Comparison of ENCODE assay signal across 9 cellular contexts in genomic region chr12:122983789-122984515, GRCh38. TPM values are rescaled to one million over a fixed set of nuclear protein-coding genes. Genes with fewer than 3 reads are reported as not detected.
A peak's percentile ranks its signal among the peaks of the same experiment; 100 is the strongest.
DNase-seq lines count a peak whose midpoint lies in the region; ATAC-seq, FAIRE-seq and TF ChIP-seq lines count a peak whose summit lies in the region.
"Had no signal": no experiment of that assay in that cellular context is flagged by ENCODE, and none has a peak within 500 bp of the region (broad histone marks: within the 10 kb centered on the region; RNA-seq: fewer than 3 reads in every experiment).

No MANE protein-coding gene starts in this region.

- POLR2A ChIA-PET in K562 (lab: Yijun Ruan, JAX) = interaction anchor here (0.7 to 4.0 kb wide), 8 partner anchors 8 to 248 kb away, joined by 3 to 22 read pairs (median 4); partner anchors contain the start of genes ABCB9, MPHOSPH9 and OGFOD2
- POLR2A ChIA-PET in Caco-2 (lab: Charles Lee) = no interaction called here

- peaks cover 33 to 98% of the 10 kb centered on the region in 2 experiments for H3K4me1 ChIP-seq in K562 (replicated peaks in 1 of 2; ENCODE audit: control insufficient read depth in 2 of 2, insufficient read depth in 2 of 2, low read length in 2 of 2)
- H3K4me1 ChIP-seq in mucosa of stomach (ENCODE audit: control insufficient read depth, insufficient read depth, low read length) = peaks cover 44% of the 10 kb centered on the region
- peaks cover 6% of the 10 kb centered on the region; the same call in 1 of the 2 replicates for H3K4me1 ChIP-seq in Caco-2

- no peak overlapping the region for H3K4me2 ChIP-seq in K562 (ENCODE audit: insufficient read depth, low read length)

- peak; percentile 15 for ATAC-seq in K562

- no peak for TF ChIP-seq RAD21 in K562 (CRISPR knock-in tag; conservative IDR thresholded peaks at IDR 0.05 in 1 of 2, IDR thresholded peaks at IDR 0.05 in 1 of 2)

- in situ Hi-C loops in K562 (cut with MboI) = no loop called here

- no peak overlapping the region for H2AFZ ChIP-seq in K562 (ENCODE audit: low read depth, low read length)

- peak; percentile 65 for FAIRE-seq in K562 (lab: Jason Lieb, UNC)

- CTCF ChIA-PET in activated naive CD4-positive, alpha-beta T cell treated with anti-CD3 and anti-CD28 coated beads for 36 hours (lab: Charles Lee) = no interaction called here
- CTCF ChIA-PET in K562 (lab: Yijun Ruan, JAX; ENCODE audit: low intra/inter-chr PET ratio) = no interaction called here
- CTCF ChIA-PET in Caco-2 (lab: Charles Lee) = no interaction called here

- peak overlapping the region; percentile 46 for H3K27ac Mint-ChIP-seq in activated naive CD4-positive, alpha-beta T cell treated with anti-CD3 and anti-CD28 coated beads for 36 hours
- peak overlapping the region; percentile 50 for H3K27ac Mint-ChIP-seq in type B pancreatic cell
- no peak overlapping the region for H3K27ac Mint-ChIP-seq in Caco-2 (ENCODE audit: unreplicated experiment)

- TF ChIP-seq POLR2A in K562 (conservative IDR thresholded peaks at IDR 0.05) = no peak

- DNase-seq in activated naive CD4-positive, alpha-beta T cell treated with anti-CD3 and anti-CD28 coated beads for 36 hours = no peak
- DNase-seq in activated naive CD4-positive, alpha-beta T cell (lab: John Stamatoyannopoulos, UW) = no peak
- DNase-seq in K562 (ENCODE audit: extremely low read depth in 1 of 4, low spot score in 3 of 4) = peak in 3 of 4 experiments; percentile 42 to 50 (median 49)
- no peak for DNase-seq in type B pancreatic cell (ENCODE audit: extremely low spot score, unreplicated experiment)
- DNase-seq in Caco-2 = no peak
- no peak for DNase-seq in DMS153 treated with DMSO at 0.1 percent for 48 hours (lab: John Stamatoyannopoulos, UW; ENCODE audit: unreplicated experiment)
- DNase-seq in stimulated activated CD4-positive, alpha-beta T cell treated with anti-CD3 and anti-CD28 coated beads, Interleukin-12 subunit alpha, Interleukin-12 subunit beta, amount 100 ng/mL, for 4 hours = no peak
- DNase-seq: NCI-H510A had no signal

- H3K27me3 ChIP-seq in K562 (ENCODE audit: control insufficient read depth in 2 of 2, insufficient read depth in 2 of 2, low read length in 2 of 2) (no peaks in the 10 kb centered on the region), mucosa of stomach (ENCODE audit: control insufficient read depth, insufficient read depth, low read length) (no peaks in the 10 kb centered on the region), Caco-2 (replicated peaks; ENCODE audit: control insufficient read depth, insufficient read depth, low read length) (no peaks in the 10 kb centered on the region)

- no peaks in the 10 kb centered on the region for H3K27me3 Mint-ChIP-seq in activated naive CD4-positive, alpha-beta T cell treated with anti-CD3 and anti-CD28 coated beads for 36 hours (ENCODE audit: low read depth)
- no peaks in the 10 kb centered on the region for H3K27me3 Mint-ChIP-seq in type B pancreatic cell
- no peaks in the 10 kb centered on the region for H3K27me3 Mint-ChIP-seq in Caco-2 (ENCODE audit: insufficient read depth, unreplicated experiment)

- no peak for TF ChIP-seq CTCF in K562 (IDR thresholded peaks at IDR 0.05 in 2 of 3, conservative IDR thresholded peaks at IDR 0.05 in 1 of 3; ENCODE audit: insufficient read depth in 2 of 3, low read depth in 1 of 3, low read length in 3 of 3)
- no peak for TF ChIP-seq CTCF in type B pancreatic cell (conservative IDR thresholded peaks at IDR 0.05)
- no peak for TF ChIP-seq CTCF in Caco-2 (IDR thresholded peaks at IDR 0.05; ENCODE audit: insufficient read depth in 1 of 2, low read depth in 1 of 2, low read length in 1 of 2, severe bottlenecking in 1 of 2, unreplicated experiment in 1 of 2)

- H3K79me2 ChIP-seq in K562 (ENCODE audit: control insufficient read depth, insufficient read depth, low read length) = peaks cover 30% of the 10 kb centered on the region

- TF ChIP-seq EP300 in K562 (IDR thresholded peaks at IDR 0.05; ENCODE audit: low read length) = no peak

- no peaks in the 10 kb centered on the region for H3K9me3 ChIP-seq in K562 (replicated peaks; ENCODE audit: control insufficient read depth, insufficient read depth, low read depth, low read length)
- no peaks in the 10 kb centered on the region for H3K9me3 ChIP-seq in mucosa of stomach (ENCODE audit: control insufficient read depth, low read length)
- no peaks in the 10 kb centered on the region for H3K9me3 ChIP-seq in Caco-2

- H3K9me1 ChIP-seq in K562 (ENCODE audit: control insufficient read depth, insufficient read depth, low read length) = no peaks in the 10 kb centered on the region

- 54% methylated on average over 9 of the region's 9 CpGs for WGBS in K562 (ENCODE audit: insufficient coverage, low coverage, missing lambda C conversion rate)

- H3K27ac ChIP-seq in K562 (ENCODE audit: extremely low read depth, low read depth, low read length) = peak overlapping the region; percentile 67; the same call in 2 of the 3 replicates

- peaks cover 40% of the 10 kb centered on the region for H3K4me1 Mint-ChIP-seq in activated naive CD4-positive, alpha-beta T cell treated with anti-CD3 and anti-CD28 coated beads for 36 hours (ENCODE audit: low read depth)
- H3K4me1 Mint-ChIP-seq in type B pancreatic cell (ENCODE audit: unreplicated experiment) = peaks cover 29% of the 10 kb centered on the region
- peaks cover 6% of the 10 kb centered on the region for H3K4me1 Mint-ChIP-seq in Caco-2 (ENCODE audit: low read depth, unreplicated experiment)

- intact Hi-C loops in activated naive CD4-positive, alpha-beta T cell treated with anti-CD3 and anti-CD28 coated beads for 36 hours (cut with micrococcal nuclease) = no loop called here
- intact Hi-C loops in K562 (cut with micrococcal nuclease) (loop anchor here (5.0 to 10.0 kb wide), 2 partner anchors 48 to 161 kb away; no protein-coding TSS in a partner anchor), Caco-2 (cut with micrococcal nuclease; ENCODE audit: unreplicated experiment) (loop anchor here (10.0 kb wide), 1 partner anchor 161 kb away; no protein-coding TSS in a partner anchor)

- H3K36me3 ChIP-seq in K562 (ENCODE audit: control insufficient read depth, insufficient read depth, low read length) = peaks cover 36% of the 10 kb centered on the region
- H3K36me3 ChIP-seq in mucosa of stomach (ENCODE audit: control insufficient read depth, insufficient read depth, low read length) = no peaks in the 10 kb centered on the region
- no peaks in the 10 kb centered on the region for H3K36me3 ChIP-seq in Caco-2 (ENCODE audit: control insufficient read depth, insufficient read depth, low read length)

- H3K4me3 ChIP-seq in K562 (no peak overlapping the region), mucosa of stomach (ENCODE audit: low read length) (no peak overlapping the region), Caco-2 (ENCODE audit: low read depth, low read length) (no peak overlapping the region)

- H3K9ac ChIP-seq in K562 (ENCODE audit: insufficient read depth in 1 of 2, low read depth in 2 of 2, low read length in 2 of 2) (no peak overlapping the region; a peak in 1 of 4 replicates), mucosa of stomach (ENCODE audit: low read length) (peak overlapping the region; percentile 28)

- BruUV-seq in K562 (replicated peaks; lab: Mats Ljungman, UMichigan) = no TSS peak
- no TSS peak for BruUV-seq in Caco-2 (replicated peaks; lab: Mats Ljungman, UMichigan)

- peaks cover 5% of the 10 kb centered on the region; the same call in 1 of the 2 replicates for H4K20me1 ChIP-seq in K562 (replicated peaks; ENCODE audit: control insufficient read depth, insufficient read depth, low read length)

- H3K4me3 Mint-ChIP-seq in activated naive CD4-positive, alpha-beta T cell treated with anti-CD3 and anti-CD28 coated beads for 36 hours = no peak overlapping the region
- H3K4me3 Mint-ChIP-seq in type B pancreatic cell (peak overlapping the region; percentile 70), Caco-2 (ENCODE audit: unreplicated experiment) (no peak overlapping the region)

- peaks cover 11% of the 10 kb centered on the region for H3K36me3 Mint-ChIP-seq in activated naive CD4-positive, alpha-beta T cell treated with anti-CD3 and anti-CD28 coated beads for 36 hours (ENCODE audit: low read depth)
- H3K36me3 Mint-ChIP-seq in type B pancreatic cell (no peaks in the 10 kb centered on the region), Caco-2 (ENCODE audit: insufficient read depth, unreplicated experiment) (peaks cover 39% of the 10 kb centered on the region)

- no peaks in the 10 kb centered on the region for H3K9me3 Mint-ChIP-seq in activated naive CD4-positive, alpha-beta T cell treated with anti-CD3 and anti-CD28 coated beads for 36 hours
- no peaks in the 10 kb centered on the region for H3K9me3 Mint-ChIP-seq in type B pancreatic cell
- H3K9me3 Mint-ChIP-seq in Caco-2 (ENCODE audit: unreplicated experiment) = no peaks in the 10 kb centered on the region

RNA-seq across cellular contexts. Expression of gene ARL6IP4, which starts 3.5 kb away (rescaled TPM):
- 100 to 1,000 TPM; 159 to 177 TPM for total RNA-seq in activated naive CD4-positive, alpha-beta T cell treated with anti-CD3 and anti-CD28 coated beads for 36 hours
- total RNA-seq in K562 (2011; cell fraction: chromatin; rRNA removed; ENCODE audit: low replicate concordance) = 69.3 and 160 TPM in 2 replicates
- 133 and 147 TPM in 2 replicates for total RNA-seq in K562 (2011; cell fraction: nucleolus; rRNA removed)
- total RNA-seq in K562 (2011; cell fraction: nucleoplasm; rRNA removed) = 86.5 and 106 TPM in 2 replicates
- 224 and 280 TPM in 2 replicates for total RNA-seq in K562 (2014; rRNA removed)
- 78.1 and 91.2 TPM in 2 replicates for total RNA-seq in K562 (2014; rRNA removed; fragmentation: Illumina TruSeq; extraction: Trizol)
- 171 and 180 TPM in 2 replicates for total RNA-seq in K562 (2015; rRNA removed; fragmentation: Illumina TruSeq; extraction: Trizol)
- 164 and 167 TPM in 2 replicates for total RNA-seq in K562 (2021)
- polyA plus RNA-seq in K562 (2011; rRNA removed) = 128 and 132 TPM in 2 replicates
- 110 and 136 TPM in 2 replicates for polyA plus RNA-seq in K562 (2011; cell fraction: cytosol; rRNA removed)
- polyA plus RNA-seq in K562 (2011; cell fraction: nucleus; rRNA removed) = 328 and 373 TPM in 2 replicates
- 163 and 245 TPM in 2 replicates for polyA plus RNA-seq in K562 (2012)
- polyA plus RNA-seq in K562 (2014; fragmentation: Illumina TruSeq; extraction: Trizol) = 151 and 170 TPM in 2 replicates
- polyA plus RNA-seq in K562 (2014; fragmentation: Nextera tagmentation; extraction: Ambion mirVana) = 1 to 10 TPM; 2.4 to 4.8 TPM
- polyA plus RNA-seq in K562 (2014; rRNA removed) = 242 and 255 TPM in 2 replicates
- 33.8 and 41.5 TPM in 2 replicates for polyA minus RNA-seq in K562 (2011; rRNA and poly(A)+ RNA removed)
- 34.7 and 36.8 TPM in 2 replicates for polyA minus RNA-seq in K562 (2011; cell fraction: cytosol; rRNA and poly(A)+ RNA removed)
- 21.8 and 31.0 TPM in 2 replicates for polyA minus RNA-seq in K562 (2011; cell fraction: nucleus; rRNA and poly(A)+ RNA removed)
- total RNA-seq in type B pancreatic cell (ENCODE audit: low replicate concordance) = 140 and 146 TPM in 2 replicates
- total RNA-seq in Caco-2 (2022) = 99.6 and 103 TPM in 2 replicates

RNA-seq across cellular contexts. Expression of gene OGFOD2, which starts 8.9 kb away (rescaled TPM):
- 10 to 100 TPM; 26.8 to 27.7 TPM for total RNA-seq in activated naive CD4-positive, alpha-beta T cell treated with anti-CD3 and anti-CD28 coated beads for 36 hours
- total RNA-seq in K562 (2011; cell fraction: chromatin; rRNA removed; ENCODE audit: low replicate concordance) = 71.5 and 173 TPM in 2 replicates
- total RNA-seq in K562 (2011; cell fraction: nucleolus; rRNA removed) = 98.1 and 99.0 TPM in 2 replicates
- total RNA-seq in K562 (2011; cell fraction: nucleoplasm; rRNA removed) = 61.3 and 107 TPM in 2 replicates
- 39.0 and 40.3 TPM in 2 replicates for total RNA-seq in K562 (2014; rRNA removed)
- 5.9 and 6.4 TPM in 2 replicates for total RNA-seq in K562 (2014; rRNA removed; fragmentation: Illumina TruSeq; extraction: Trizol)
- 18.5 and 21.4 TPM in 2 replicates for total RNA-seq in K562 (2015; rRNA removed; fragmentation: Illumina TruSeq; extraction: Trizol)
- 51.7 and 63.0 TPM in 2 replicates for total RNA-seq in K562 (2021)
- polyA plus RNA-seq in K562 (2011; rRNA removed) = 27.6 and 38.3 TPM in 2 replicates
- polyA plus RNA-seq in K562 (2011; cell fraction: cytosol; rRNA removed) = 40.5 and 99.8 TPM in 2 replicates
- polyA plus RNA-seq in K562 (2011; cell fraction: nucleus; rRNA removed) = 261 and 270 TPM in 2 replicates
- polyA plus RNA-seq in K562 (2012) = 24.6 and 74.9 TPM in 2 replicates
- 13.5 and 29.6 TPM in 2 replicates for polyA plus RNA-seq in K562 (2014; fragmentation: Illumina TruSeq; extraction: Trizol)
- 1 to 10 TPM; 1.4 to 3.8 TPM for polyA plus RNA-seq in K562 (2014; fragmentation: Nextera tagmentation; extraction: Ambion mirVana)
- polyA plus RNA-seq in K562 (2014; rRNA removed) = 86.0 and 111 TPM in 2 replicates
- 15.9 and 19.8 TPM in 2 replicates for polyA minus RNA-seq in K562 (2011; rRNA and poly(A)+ RNA removed)
- 16.9 and 19.2 TPM in 2 replicates for polyA minus RNA-seq in K562 (2011; cell fraction: cytosol; rRNA and poly(A)+ RNA removed)
- polyA minus RNA-seq in K562 (2011; cell fraction: nucleus; rRNA and poly(A)+ RNA removed) = 54.3 and 67.5 TPM in 2 replicates
- total RNA-seq in type B pancreatic cell (ENCODE audit: low replicate concordance) = 17.0 and 24.1 TPM in 2 replicates
- total RNA-seq in Caco-2 (2022) = 21.6 and 22.7 TPM in 2 replicates

RNA-seq across cellular contexts. Expression of gene ABCB9, which starts 17.7 kb away (rescaled TPM):
- 1 to 10 TPM; 5.1 to 5.9 TPM for total RNA-seq in activated naive CD4-positive, alpha-beta T cell treated with anti-CD3 and anti-CD28 coated beads for 36 hours
- 28.0 and 68.9 TPM in 2 replicates for total RNA-seq in K562 (2011; cell fraction: chromatin; rRNA removed; ENCODE audit: low replicate concordance)
- 41.1 and 52.0 TPM in 2 replicates for total RNA-seq in K562 (2011; cell fraction: nucleolus; rRNA removed)
- 34.1 and 35.2 TPM in 2 replicates for total RNA-seq in K562 (2011; cell fraction: nucleoplasm; rRNA removed)
- total RNA-seq in K562 (2014; rRNA removed) (9.6 and 10.5 TPM in 2 replicates), K562 (2014; rRNA removed; fragmentation: Illumina TruSeq; extraction: Trizol) (3.9 and 4.3 TPM in 2 replicates), K562 (2015; rRNA removed; fragmentation: Illumina TruSeq; extraction: Trizol) (6.2 and 6.5 TPM in 2 replicates), K562 (2021) (12.0 and 12.6 TPM in 2 replicates), type B pancreatic cell (ENCODE audit: low replicate concordance) (6.7 and 9.6 TPM in 2 replicates), Caco-2 (2022) (6.7 and 8.1 TPM in 2 replicates)
- polyA plus RNA-seq in K562 (2011; rRNA removed) (6.3 and 6.5 TPM in 2 replicates), K562 (2014; fragmentation: Illumina TruSeq; extraction: Trizol) (4.2 and 5.7 TPM in 2 replicates), K562 (2014; fragmentation: Nextera tagmentation; extraction: Ambion mirVana) (under 1 TPM; 0.20 to 0.31 TPM), K562 (2014; rRNA removed) (7.6 and 7.9 TPM in 2 replicates)
- 5.8 and 12.1 TPM in 2 replicates for polyA plus RNA-seq in K562 (2011; cell fraction: cytosol; rRNA removed)
- 10.8 and 22.9 TPM in 2 replicates for polyA plus RNA-seq in K562 (2011; cell fraction: nucleus; rRNA removed)
- polyA plus RNA-seq in K562 (2012) = 5.0 and 6.9 TPM in 2 replicates
- polyA minus RNA-seq in K562 (2011; rRNA and poly(A)+ RNA removed) = 8.5 and 9.6 TPM in 2 replicates
- 6.6 and 9.7 TPM in 2 replicates for polyA minus RNA-seq in K562 (2011; cell fraction: cytosol; rRNA and poly(A)+ RNA removed)
- 13.3 and 14.7 TPM in 2 replicates for polyA minus RNA-seq in K562 (2011; cell fraction: nucleus; rRNA and poly(A)+ RNA removed)

Comparison
In these comparisons a context has a peak if more than half of its experiments do, and no peak if none do; other contexts are left out.
1. DNase-seq: peak in K562 (3 of 4); none in activated naive CD4-positive, alpha-beta T cell treated with anti-CD3 and anti-CD28 coated beads for 36 hours (single experiment), activated naive CD4-positive, alpha-beta T cell (0 of 4), type B pancreatic cell (single experiment), Caco-2 (0 of 2), DMS153 treated with DMSO at 0.1 percent for 48 hours (single experiment) and stimulated activated CD4-positive, alpha-beta T cell treated with anti-CD3 and anti-CD28 coated beads, Interleukin-12 subunit alpha, Interleukin-12 subunit beta, amount 100 ng/mL, for 4 hours (single experiment).